ENCODE assay signal across 13 cellular contexts in genomic region chr12:946212-946611, GRCh38. TPM values are rescaled to one million over a fixed set of nuclear protein-coding genes. Genes with fewer than 3 reads are reported as not detected.
DNase-seq lines count a peak whose midpoint lies in the region; ATAC-seq lines count a peak whose summit lies in the region.
"Had no signal": no experiment of that assay in that cellular context is flagged by ENCODE, and none has a peak within 500 bp of the region (broad histone marks: within the 10 kb centered on the region; RNA-seq: fewer than 3 reads in every experiment).

No MANE protein-coding gene starts in this region.

- peak overlapping the region in 10 of 11 experiments; percentile 39 to 66 (median 52); a peak in 19 of 22 replicates for H3K27ac ChIP-seq in BLaER1 treated with 17β-estradiol and CSF1 and Interleukin-3, amounts not matched to agents 10 nM and 100 nM
- H3K27ac ChIP-seq: coronary artery, esophagus squamous epithelium had no signal

- peaks cover 42 to 56% (median 53%) of the 10 kb centered on the region in 10 experiments for H3K4me1 ChIP-seq in BLaER1 treated with 17β-estradiol and CSF1 and Interleukin-3, amounts not matched to agents 10 nM and 100 nM

- no peaks in the 10 kb centered on the region for H3K9me3 Mint-ChIP-seq in activated T-helper 2 cell treated with anti-CD3 and anti-CD28 coated beads, Interferon-gamma antibody, Interleukin-2, Interleukin-4, amounts not matched to agents 10 μg/mL and 5 μg/mL and 100 μg/mL, durations not matched to agents 14 hours and 24 hours and 36 hours
- H3K9me3 Mint-ChIP-seq in naive thymus-derived CD8-positive, alpha-beta T cell: no peaks in the 10 kb centered on the region
- H3K9me3 Mint-ChIP-seq: activated CD4-positive, alpha-beta T cell treated with anti-CD3 and anti-CD28 coated beads, Interleukin-2, amount 10 ng/mL, durations not matched to agents 24 days and 14 days; activated naive CD4-positive, alpha-beta T cell treated with anti-CD3 and anti-CD28 coated beads, Interleukin-2, amount 10 ng/mL, durations not matched to agents 7 days and 5 days; CD14-positive monocyte had no signal

- H3K4me2 ChIP-seq in BLaER1 treated with 17β-estradiol and CSF1 and Interleukin-3, amounts not matched to agents 10 nM and 100 nM: peak overlapping the region; percentile 38 to 96 (median 68)

- H3K36me3 ChIP-seq in BLaER1 treated with 17β-estradiol and CSF1 and Interleukin-3, amounts not matched to agents 10 nM and 100 nM: peaks cover 19 to 38% (median 29%) of the 10 kb centered on the region in 11 experiments

- H3K4me1 Mint-ChIP-seq in activated T-helper 2 cell treated with anti-CD3 and anti-CD28 coated beads, Interferon-gamma antibody, Interleukin-2, Interleukin-4, amounts not matched to agents 10 μg/mL and 5 μg/mL and 100 μg/mL, durations not matched to agents 14 hours and 24 hours and 36 hours (ENCODE audit: low read depth): peaks cover 37% of the 10 kb centered on the region
- peaks cover 27 to 48% (median 42%) of the 10 kb centered on the region in 4 donors for H3K4me1 Mint-ChIP-seq in naive thymus-derived CD8-positive, alpha-beta T cell

- H3K4me3 ChIP-seq in BLaER1 treated with 17β-estradiol and CSF1 and Interleukin-3, amounts not matched to agents 10 nM and 100 nM: no peak overlapping the region
- H3K4me3 ChIP-seq: coronary artery, esophagus squamous epithelium had no signal

- no peaks in the 10 kb centered on the region for H3K27me3 Mint-ChIP-seq in activated T-helper 2 cell treated with anti-CD3 and anti-CD28 coated beads, Interferon-gamma antibody, Interleukin-2, Interleukin-4, amounts not matched to agents 10 μg/mL and 5 μg/mL and 100 μg/mL, durations not matched to agents 14 hours and 24 hours and 36 hours (ENCODE audit: low read depth)
- no peaks in the 10 kb centered on the region for H3K27me3 Mint-ChIP-seq in naive thymus-derived CD8-positive, alpha-beta T cell

- POLR2A ChIA-PET in naive thymus-derived CD8-positive, alpha-beta T cell (lab: Charles Lee): interaction anchor here (0.8 kb wide), 1 partner anchor 17 kb away, joined by 3 read pairs; no protein-coding TSS in a partner anchor

- H4K20me1 ChIP-seq in BLaER1 treated with 17β-estradiol and CSF1 and Interleukin-3, amounts not matched to agents 10 nM and 100 nM: peaks cover 0 to 5% (median 0%) of the 10 kb centered on the region in 11 experiments; a peak in 1 of 22 replicates

- intact Hi-C loops in activated T-helper 2 cell treated with anti-CD3 and anti-CD28 coated beads, Interferon-gamma antibody, Interleukin-2, Interleukin-4, amounts not matched to agents 10 μg/mL and 5 μg/mL and 100 μg/mL, durations not matched to agents 14 hours and 24 hours and 36 hours (cut with micrococcal nuclease): loop anchor here (5.0 kb wide), 3 partner anchors 314 to 646 kb away; partner anchors contain the start of gene FBXL14

- peak; percentile 18 for DNase-seq in GF-D8 (lab: John Stamatoyannopoulos, UW)
- DNase-seq in activated T-helper 2 cell treated with anti-CD3 and anti-CD28 coated beads, Interferon-gamma antibody, Interleukin-2, Interleukin-4, amounts not matched to agents 10 μg/mL and 5 μg/mL and 100 μg/mL, durations not matched to agents 14 hours and 24 hours and 36 hours (ENCODE audit: low spot score): no peak
- no peak for DNase-seq in naive thymus-derived CD8-positive, alpha-beta T cell
- no peak for DNase-seq in OCI-M2 (lab: John Stamatoyannopoulos, UW; ENCODE audit: unreplicated experiment)
- no peak for DNase-seq in stimulated activated CD4-positive, alpha-beta T cell treated with anti-CD3 and anti-CD28 coated beads, Interleukin-4, amount 100 ng/mL, for 4 hours
- DNase-seq: activated CD4-positive, alpha-beta T cell treated with anti-CD3 and anti-CD28 coated beads, Interleukin-2, amount 10 ng/mL, durations not matched to agents 24 days and 14 days; activated naive CD4-positive, alpha-beta T cell treated with anti-CD3 and anti-CD28 coated beads, Interleukin-2, amount 10 ng/mL, durations not matched to agents 7 days and 5 days; esophagus squamous epithelium had no signal

- peak overlapping the region; percentile 37 for H3K4me3 Mint-ChIP-seq in activated T-helper 2 cell treated with anti-CD3 and anti-CD28 coated beads, Interferon-gamma antibody, Interleukin-2, Interleukin-4, amounts not matched to agents 10 μg/mL and 5 μg/mL and 100 μg/mL, durations not matched to agents 14 hours and 24 hours and 36 hours (ENCODE audit: low read depth)
- peak overlapping the region in 3 of 10 donors; percentile 2 to 58 (median 37) for H3K4me3 Mint-ChIP-seq in naive thymus-derived CD8-positive, alpha-beta T cell
- H3K4me3 Mint-ChIP-seq: activated naive CD4-positive, alpha-beta T cell treated with anti-CD3 and anti-CD28 coated beads, Interleukin-2, amount 10 ng/mL, durations not matched to agents 7 days and 5 days; CD14-positive monocyte had no signal

- ATAC-seq in naive thymus-derived CD8-positive, alpha-beta T cell: no peak
- ATAC-seq in GM19351 (IDR thresholded peaks at IDR 0.05; ENCODE audit: unreplicated experiment) (no peak), HG03108 (IDR thresholded peaks at IDR 0.05; ENCODE audit: unreplicated experiment) (no peak)

- no peaks in the 10 kb centered on the region for H3K9me3 ChIP-seq in BLaER1 treated with 17β-estradiol and CSF1 and Interleukin-3, amounts not matched to agents 10 nM and 100 nM (replicated peaks in 1 of 11)
- H3K9me3 ChIP-seq: esophagus squamous epithelium had no signal

- peaks cover 48% of the 10 kb centered on the region for H3K36me3 Mint-ChIP-seq in activated T-helper 2 cell treated with anti-CD3 and anti-CD28 coated beads, Interferon-gamma antibody, Interleukin-2, Interleukin-4, amounts not matched to agents 10 μg/mL and 5 μg/mL and 100 μg/mL, durations not matched to agents 14 hours and 24 hours and 36 hours (ENCODE audit: low read depth)
- H3K36me3 Mint-ChIP-seq in naive thymus-derived CD8-positive, alpha-beta T cell: peaks cover 0 to 39% (median 0%) of the 10 kb centered on the region in 3 donors

- no peaks in the 10 kb centered on the region for H3K27me3 ChIP-seq in BLaER1 treated with 17β-estradiol and CSF1 and Interleukin-3, amounts not matched to agents 10 nM and 100 nM
- H3K27me3 ChIP-seq: esophagus squamous epithelium had no signal

- peak overlapping the region; percentile 1 to 48 (median 25); a peak in 14 of 22 replicates for H3K9ac ChIP-seq in BLaER1 treated with 17β-estradiol and CSF1 and Interleukin-3, amounts not matched to agents 10 nM and 100 nM

- peak overlapping the region; percentile 68 for H3K27ac Mint-ChIP-seq in activated T-helper 2 cell treated with anti-CD3 and anti-CD28 coated beads, Interferon-gamma antibody, Interleukin-2, Interleukin-4, amounts not matched to agents 10 μg/mL and 5 μg/mL and 100 μg/mL, durations not matched to agents 14 hours and 24 hours and 36 hours
- peak overlapping the region in 7 of 10 donors; percentile 2 to 76 (median 38) for H3K27ac Mint-ChIP-seq in naive thymus-derived CD8-positive, alpha-beta T cell

RNA-seq across cellular contexts. Expression of gene RAD52, which starts 3.3 kb away (rescaled TPM):
- 14.5 and 15.3 TPM in 2 replicates for total RNA-seq in activated T-helper 2 cell treated with anti-CD3 and anti-CD28 coated beads, Interferon-gamma antibody, Interleukin-2, Interleukin-4, amounts not matched to agents 10 μg/mL and 5 μg/mL and 100 μg/mL, durations not matched to agents 14 hours and 24 hours and 36 hours
- 10 to 100 TPM; 28.9 to 30.0 TPM for total RNA-seq in naive thymus-derived CD8-positive, alpha-beta T cell
- 1 to 10 TPM; 2.1 to 4.9 (median 3.4) TPM for polyA plus RNA-seq in naive thymus-derived CD8-positive, alpha-beta T cell

RNA-seq across cellular contexts. Expression of gene ERC1, which starts 44.8 kb away (rescaled TPM):
- total RNA-seq in activated T-helper 2 cell treated with anti-CD3 and anti-CD28 coated beads, Interferon-gamma antibody, Interleukin-2, Interleukin-4, amounts not matched to agents 10 μg/mL and 5 μg/mL and 100 μg/mL, durations not matched to agents 14 hours and 24 hours and 36 hours: 37.5 and 42.6 TPM in 2 replicates
- total RNA-seq in naive thymus-derived CD8-positive, alpha-beta T cell: 10 to 100 TPM; 44.1 to 51.9 TPM
- polyA plus RNA-seq in naive thymus-derived CD8-positive, alpha-beta T cell: 10 to 100 TPM; 14.0 to 22.5 (median 14.3) TPM
